ENCODE assay signal across 7 cellular contexts in the genomic region with DNA sequence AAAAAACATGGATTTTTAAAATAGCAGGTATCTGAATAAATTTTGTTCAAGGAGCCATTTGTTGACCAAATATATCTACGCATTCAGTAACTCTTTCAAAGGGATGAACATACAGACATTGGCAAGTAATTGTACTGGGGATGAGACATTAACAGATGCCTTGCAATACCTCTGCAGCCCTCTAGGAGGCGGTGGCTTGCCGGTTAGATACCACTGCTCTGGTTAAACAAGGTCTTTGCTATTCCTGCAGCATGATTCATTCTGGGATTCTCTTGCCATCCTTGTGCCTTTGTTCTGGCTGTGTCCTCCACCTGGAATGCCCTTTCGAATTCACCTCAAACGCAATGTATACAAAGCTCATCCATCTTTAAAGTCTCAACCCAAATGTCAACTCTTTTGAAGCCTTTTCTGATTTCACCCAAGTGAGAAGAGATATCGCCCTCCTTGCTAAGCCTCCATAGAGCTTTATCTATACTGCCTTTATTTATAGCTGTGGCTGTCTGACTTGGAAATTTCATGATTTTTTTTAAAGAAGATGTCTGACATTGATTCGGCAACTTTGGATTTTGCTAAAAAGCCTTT.
DNase-seq lines count a peak whose midpoint lies in the region; ATAC-seq and TF ChIP-seq lines count a peak whose summit lies in the region.

No MANE protein-coding gene starts in this region.

- H3K4me3 Mint-ChIP-seq in activated CD4-positive, alpha-beta memory T cell treated with anti-CD3 and anti-CD28 coated beads for 36 hours, result no peak overlapping the region
- H3K4me3 Mint-ChIP-seq in effector memory CD8-positive, alpha-beta T cell, result no peak overlapping the region

- H3K4me3 ChIP-seq in HL-60 (replicated peaks; ENCODE audit: insufficient read depth, low read length) (no peak overlapping the region), liver (ENCODE audit: low read depth in 1 of 3, low read length in 3 of 3) (no peak overlapping the region)

- no peaks in the 10 kb centered on the region for H3K4me1 ChIP-seq in liver (ENCODE audit: control insufficient read depth in 4 of 4, insufficient read depth in 4 of 4, low read length in 3 of 4)

- ATAC-seq in HG03432 (IDR thresholded peaks at IDR 0.05; ENCODE audit: unreplicated experiment), result no peak
- no peak for ATAC-seq in effector memory CD8-positive, alpha-beta T cell (replicated peaks)

- DNase-seq in ELR (ENCODE audit: low read depth) (peak; percentile 8), HL-60 (ENCODE audit: low read depth in 1 of 2, low spot score in 1 of 2) (peak; percentile 4 to 17), UCSD-AML1 (lab: John Stamatoyannopoulos, UW; ENCODE audit: unreplicated experiment) (no peak)
- DNase-seq in activated CD4-positive, alpha-beta memory T cell treated with anti-CD3 and anti-CD28 coated beads for 36 hours, result peak; percentile 32
- no peak for DNase-seq in effector memory CD8-positive, alpha-beta T cell

- TF ChIP-seq CTCF in HL-60 (IDR thresholded peaks at IDR 0.05; ENCODE audit: insufficient read depth, low read length) (peak; percentile 81), liver (IDR thresholded peaks at IDR 0.05; ENCODE audit: low read depth, low read length, missing input control) (peak; percentile 40)

- no peak overlapping the region for H3K9ac ChIP-seq in liver (ENCODE audit: low read depth in 1 of 2, low read length in 2 of 2)

- no peaks in the 10 kb centered on the region for H3K36me3 Mint-ChIP-seq in activated CD4-positive, alpha-beta memory T cell treated with anti-CD3 and anti-CD28 coated beads for 36 hours
- no peaks in the 10 kb centered on the region for H3K36me3 Mint-ChIP-seq in effector memory CD8-positive, alpha-beta T cell (ENCODE audit: insufficient read depth)

- WGBS in liver, result 39% methylated on average over 7 of the region's 7 CpGs

- peak; percentile 35 to 54 for TF ChIP-seq RAD21 in liver (IDR thresholded peaks at IDR 0.05)

- no peaks in the 10 kb centered on the region for H3K9me3 ChIP-seq in liver (ENCODE audit: control insufficient read depth in 4 of 4, low read length in 3 of 4)

- H3K27me3 Mint-ChIP-seq in activated CD4-positive, alpha-beta memory T cell treated with anti-CD3 and anti-CD28 coated beads for 36 hours, result no peaks in the 10 kb centered on the region
- peaks cover 0 to 7% of the 10 kb centered on the region in 2 donors for H3K27me3 Mint-ChIP-seq in effector memory CD8-positive, alpha-beta T cell

- H3K9me3 Mint-ChIP-seq in activated CD4-positive, alpha-beta memory T cell treated with anti-CD3 and anti-CD28 coated beads for 36 hours, result no peaks in the 10 kb centered on the region
- peaks cover 8 to 10% of the 10 kb centered on the region in 2 donors for H3K9me3 Mint-ChIP-seq in effector memory CD8-positive, alpha-beta T cell

- H3K27ac Mint-ChIP-seq in activated CD4-positive, alpha-beta memory T cell treated with anti-CD3 and anti-CD28 coated beads for 36 hours, result no peak overlapping the region
- H3K27ac Mint-ChIP-seq in effector memory CD8-positive, alpha-beta T cell, result no peak overlapping the region

- intact Hi-C loops in activated CD4-positive, alpha-beta memory T cell treated with anti-CD3 and anti-CD28 coated beads for 36 hours (cut with micrococcal nuclease), result loop anchor here (5.0 kb wide), 1 partner anchor 443 kb away; no protein-coding TSS in a partner anchor

- H3K4me1 Mint-ChIP-seq in activated CD4-positive, alpha-beta memory T cell treated with anti-CD3 and anti-CD28 coated beads for 36 hours (ENCODE audit: low read depth), result no peaks in the 10 kb centered on the region
- no peaks in the 10 kb centered on the region for H3K4me1 Mint-ChIP-seq in effector memory CD8-positive, alpha-beta T cell (ENCODE audit: low read depth in 2 of 2)

- H3K27me3 ChIP-seq in HL-60 (ENCODE audit: insufficient read depth, poor library complexity, severe bottlenecking) (no peaks in the 10 kb centered on the region), liver (ENCODE audit: control insufficient read depth in 4 of 4, insufficient read depth in 4 of 4, low read length in 3 of 4) (peaks cover 0 to 18% (median 1%) of the 10 kb centered on the region in 4 donors)

- POLR2A ChIA-PET in activated CD4-positive, alpha-beta memory T cell treated with anti-CD3 and anti-CD28 coated beads for 36 hours (lab: Charles Lee), result no interaction called here

- no peaks in the 10 kb centered on the region for H3K36me3 ChIP-seq in liver (ENCODE audit: control insufficient read depth in 4 of 4, insufficient read depth in 3 of 4, low read depth in 1 of 4, low read length in 3 of 4)

- CTCF ChIA-PET in activated CD4-positive, alpha-beta memory T cell treated with anti-CD3 and anti-CD28 coated beads for 36 hours (lab: Charles Lee), result interaction anchor here (0.8 kb wide), 1 partner anchor 216 kb away, joined by 5 read pairs; no protein-coding TSS in a partner anchor

- H3K27ac ChIP-seq in HL-60 (replicated peaks) (no peak overlapping the region), liver (ENCODE audit: low read depth in 1 of 2, low read length in 2 of 2) (no peak overlapping the region)

TF ChIP-seq in liver, 16 proteins besides CTCF, POLR2A, EP300 and RAD21:
- no peak for TF ChIP-seq GABPA (IDR thresholded peaks at IDR 0.05 in 1 of 2, conservative IDR thresholded peaks at IDR 0.05 in 1 of 2)

Comparison
In these comparisons a context has a peak if more than half of its experiments do, and no peak if none do; other contexts are left out.
1. DNase-seq: peak in ELR (single experiment), HL-60 (2 of 2) and activated CD4-positive, alpha-beta memory T cell treated with anti-CD3 and anti-CD28 coated beads for 36 hours (single experiment); none in effector memory CD8-positive, alpha-beta T cell (0 of 3) and UCSD-AML1 (single experiment).